1 cellular context compared by ENCODE assay signal in the genomic region with DNA sequence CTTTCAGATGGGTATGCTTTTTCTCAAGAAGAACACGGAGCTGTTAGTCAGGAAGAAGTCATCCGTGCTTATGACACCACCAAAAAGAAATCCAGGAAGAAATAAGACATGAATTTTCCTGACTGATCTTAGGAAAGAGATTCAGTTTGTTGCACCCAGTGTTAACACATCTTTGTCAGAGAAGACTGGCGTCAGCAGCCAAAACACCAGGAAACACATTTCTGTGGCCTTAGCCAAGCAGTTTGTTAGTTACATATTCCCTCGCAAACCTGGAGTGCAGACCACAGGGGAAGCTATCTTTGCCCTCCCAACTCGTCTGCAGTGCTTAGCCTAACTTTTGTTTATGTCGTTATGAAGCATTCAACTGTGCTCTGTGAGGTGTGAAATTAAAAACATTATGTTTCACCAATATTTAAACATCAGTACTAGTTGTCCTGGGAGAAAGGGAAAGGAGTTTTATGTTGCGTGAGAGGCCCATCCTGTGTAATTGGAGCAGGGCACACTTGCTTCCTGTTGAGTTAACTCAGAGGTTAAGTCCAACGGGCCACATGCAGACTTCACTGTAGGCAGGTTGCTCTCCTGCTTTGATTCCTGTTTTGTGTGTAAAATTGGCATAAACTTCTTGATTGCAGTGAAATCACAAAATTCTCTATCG.
TF ChIP-seq lines count a peak whose summit lies in the region.

No MANE protein-coding gene starts in this region.

TF ChIP-seq in GM23338, 12 proteins besides CTCF, POLR2A, EP300 and RAD21 (continued from another document):
- TF ChIP-seq, protein P1, sequence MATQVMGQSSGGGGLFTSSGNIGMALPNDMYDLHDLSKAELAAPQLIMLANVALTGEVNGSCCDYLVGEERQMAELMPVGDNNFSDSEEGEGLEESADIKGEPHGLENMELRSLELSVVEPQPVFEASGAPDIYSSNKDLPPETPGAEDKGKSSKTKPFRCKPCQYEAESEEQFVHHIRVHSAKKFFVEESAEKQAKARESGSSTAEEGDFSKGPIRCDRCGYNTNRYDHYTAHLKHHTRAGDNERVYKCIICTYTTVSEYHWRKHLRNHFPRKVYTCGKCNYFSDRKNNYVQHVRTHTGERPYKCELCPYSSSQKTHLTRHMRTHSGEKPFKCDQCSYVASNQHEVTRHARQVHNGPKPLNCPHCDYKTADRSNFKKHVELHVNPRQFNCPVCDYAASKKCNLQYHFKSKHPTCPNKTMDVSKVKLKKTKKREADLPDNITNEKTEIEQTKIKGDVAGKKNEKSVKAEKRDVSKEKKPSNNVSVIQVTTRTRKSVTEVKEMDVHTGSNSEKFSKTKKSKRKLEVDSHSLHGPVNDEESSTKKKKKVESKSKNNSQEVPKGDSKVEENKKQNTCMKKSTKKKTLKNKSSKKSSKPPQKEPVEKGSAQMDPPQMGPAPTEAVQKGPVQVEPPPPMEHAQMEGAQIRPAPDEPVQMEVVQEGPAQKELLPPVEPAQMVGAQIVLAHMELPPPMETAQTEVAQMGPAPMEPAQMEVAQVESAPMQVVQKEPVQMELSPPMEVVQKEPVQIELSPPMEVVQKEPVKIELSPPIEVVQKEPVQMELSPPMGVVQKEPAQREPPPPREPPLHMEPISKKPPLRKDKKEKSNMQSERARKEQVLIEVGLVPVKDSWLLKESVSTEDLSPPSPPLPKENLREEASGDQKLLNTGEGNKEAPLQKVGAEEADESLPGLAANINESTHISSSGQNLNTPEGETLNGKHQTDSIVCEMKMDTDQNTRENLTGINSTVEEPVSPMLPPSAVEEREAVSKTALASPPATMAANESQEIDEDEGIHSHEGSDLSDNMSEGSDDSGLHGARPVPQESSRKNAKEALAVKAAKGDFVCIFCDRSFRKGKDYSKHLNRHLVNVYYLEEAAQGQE (IDR thresholded peaks at IDR 0.05; ENCODE audit: unreplicated experiment): no peak
- TF ChIP-seq NANOG (IDR thresholded peaks at IDR 0.05; ENCODE audit: borderline replicate concordance) (no peak), JUNB (IDR thresholded peaks at IDR 0.05; ENCODE audit: unreplicated experiment) (no peak), EZH2 (IDR thresholded peaks at IDR 0.05; ENCODE audit: low read depth, unreplicated experiment) (no peak), ZNF331 (CRISPR knock-in tag; IDR thresholded peaks at IDR 0.05; ENCODE audit: low read depth) (no peak), CREB1 (CRISPR knock-in tag; IDR thresholded peaks at IDR 0.05; ENCODE audit: low read depth) (no peak), STAT1 (IDR thresholded peaks at IDR 0.05; ENCODE audit: unreplicated experiment) (no peak), POLR2AphosphoS5 (IDR thresholded peaks at IDR 0.05; ENCODE audit: low read depth) (no peak), EZH2phosphoT487 (IDR thresholded peaks at IDR 0.05; ENCODE audit: unreplicated experiment) (no peak)
